Comparison of ENCODE assay signal across 1 cellular context in genomic region chr2:86097913-86098312, GRCh38.
TF ChIP-seq lines count a peak whose summit lies in the region.

No MANE protein-coding gene starts in this region.

TF ChIP-seq in K562, 482 proteins besides CTCF, POLR2A, EP300 and RAD21:
- TF ChIP-seq CEBPB (tag; IDR thresholded peaks at IDR 0.05), result 0 out of 2 replicates have a peak, but pooled peaks have one; percentile 26
- peak; percentile 59 for TF ChIP-seq ATF3 (IDR thresholded peaks at IDR 0.05)
- no peak for TF ChIP-seq ATF3 (CRISPR knock-in tag; conservative IDR thresholded peaks at IDR 0.05)
- TF ChIP-seq ZNF79 (CRISPR knock-in tag; IDR thresholded peaks at IDR 0.05; ENCODE audit: low read depth), result no peak
- no peak for TF ChIP-seq CHD1 (IDR thresholded peaks at IDR 0.05; ENCODE audit: low read length)
- no peak for TF ChIP-seq HDGF (IDR thresholded peaks at IDR 0.05)
- no peak for TF ChIP-seq ZNF584 (CRISPR knock-in tag; IDR thresholded peaks at IDR 0.05; ENCODE audit: low read depth)
- TF ChIP-seq ZNF551 (CRISPR knock-in tag; IDR thresholded peaks at IDR 0.05), result no peak
- TF ChIP-seq E4F1 (CRISPR knock-in tag; IDR thresholded peaks at IDR 0.05; ENCODE audit: borderline replicate concordance), result no peak
- no peak for TF ChIP-seq YBX1 (IDR thresholded peaks at IDR 0.05)
- no peak for TF ChIP-seq U2AF1 (optimal IDR thresholded peaks at IDR 0.05; ENCODE audit: low read depth, low read length)
- TF ChIP-seq NFATC3 (IDR thresholded peaks at IDR 0.05), result no peak
- TF ChIP-seq DEAF1 (CRISPR knock-in tag; IDR thresholded peaks at IDR 0.05), result no peak
- TF ChIP-seq CEBPG (CRISPR knock-in tag; IDR thresholded peaks at IDR 0.05), result no peak
- peak; percentile 40 to 59 for TF ChIP-seq CEBPG (tag; conservative IDR thresholded peaks at IDR 0.05 in 1 of 2, IDR thresholded peaks at IDR 0.05 in 1 of 2)
- no peak for TF ChIP-seq IRF2 (CRISPR knock-in tag; IDR thresholded peaks at IDR 0.05)
- TF ChIP-seq ZNF609 (CRISPR knock-in tag; IDR thresholded peaks at IDR 0.05; ENCODE audit: borderline replicate concordance), result no peak
- no peak for TF ChIP-seq HES1 (IDR thresholded peaks at IDR 0.05; ENCODE audit: low read depth)
TF ChIP-seq in K562: peak in this region for 3.
